Comparison of ENCODE assay signal across 10 cellular contexts in the genomic region with DNA sequence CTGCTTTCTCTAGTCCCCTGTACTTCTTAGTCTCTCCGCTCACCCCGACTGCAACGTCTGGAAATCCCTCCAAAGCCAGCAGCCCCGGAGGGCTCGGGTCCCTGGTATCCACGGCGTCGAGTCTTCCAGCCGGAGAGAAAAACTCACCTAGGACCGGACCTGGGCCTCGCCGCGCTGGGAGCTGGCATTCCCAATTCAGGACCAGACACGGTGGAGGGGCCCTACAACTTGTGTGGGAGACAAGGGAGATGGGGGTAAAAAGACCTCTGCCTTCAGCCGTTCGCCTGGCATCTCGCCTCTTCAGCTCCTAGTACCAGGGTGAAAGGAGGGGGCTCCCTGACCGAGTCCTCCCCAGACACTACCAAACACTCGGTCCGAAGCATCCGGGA.
DNase-seq lines count a peak whose midpoint lies in the region; ATAC-seq and TF ChIP-seq lines count a peak whose summit lies in the region.
"Had no signal": no experiment of that assay in that cellular context is flagged by ENCODE, and none has a peak within 500 bp of the region (broad histone marks: within the 10 kb centered on the region; RNA-seq: fewer than 3 reads in every experiment).

No MANE protein-coding gene starts in this region.

- BruUV-seq in Calu3 (replicated peaks; lab: Mats Ljungman, UMichigan) = no TSS peak

- WGBS in ectodermal cell, 2 experiments = 5 to 7% methylated on average over 20 to 21 of the region's 21 CpGs

- intact Hi-C loops in Calu3 (cut with micrococcal nuclease; ENCODE audit: unreplicated experiment) = loop anchor here (2.0 to 10.0 kb wide), 7 partner anchors 48 to 465 kb away; partner anchors contain the start of genes NKAPL, ZKSCAN4, ZSCAN12 and ZSCAN16

- H3K4me3 Mint-ChIP-seq in Calu3 (ENCODE audit: low read depth, unreplicated experiment) = peak overlapping the region; percentile 47
- H3K4me3 Mint-ChIP-seq: dendritic cell treated with granulocyte-macrophage colony-stimulating factor and Interleukin-4, amounts not matched to agents 40 ng/mL and 50 ng/mL, for 4 days had no signal

- H3K36me3 ChIP-seq in ectodermal cell (ENCODE audit: control insufficient read depth, insufficient read depth, low read length) (no peaks in the 10 kb centered on the region), neuron (ENCODE audit: insufficient read depth, low read length) (no peaks in the 10 kb centered on the region)
- H3K36me3 ChIP-seq: left lung had no signal

- DNase-seq in Calu3 (no peak), LNCaP clone FGC (ENCODE audit: low read depth) (no peak), NCI-H226 (no peak), A172 (ENCODE audit: low spot score) (no peak)
- DNase-seq: left lung; stimulated activated naive CD4-positive, alpha-beta T cell treated with Interleukin-2 at 50 U/mL for 16 hours had no signal

- H2AFZ ChIP-seq in neuron (ENCODE audit: low read depth, low read length) = peak overlapping the region; percentile 55

- TF ChIP-seq CTCF in Calu3 (IDR thresholded peaks at IDR 0.05; ENCODE audit: unreplicated experiment) (no peak), LNCaP clone FGC (IDR thresholded peaks at IDR 0.05; ENCODE audit: control insufficient read depth, extremely low read depth, insufficient read depth) (no peak)

- H3K9me3 ChIP-seq in ectodermal cell (ENCODE audit: control insufficient read depth, low read length) = no peaks in the 10 kb centered on the region
- no peaks in the 10 kb centered on the region for H3K9me3 ChIP-seq in neuron (ENCODE audit: low read length)
- H3K9me3 ChIP-seq: left lung had no signal

- peaks cover 39% of the 10 kb centered on the region for H3K4me1 Mint-ChIP-seq in Calu3 (ENCODE audit: low read depth, unreplicated experiment)

- H3K4me1 ChIP-seq in ectodermal cell (ENCODE audit: control insufficient read depth, insufficient read depth, low read length) = peaks cover 10% of the 10 kb centered on the region
- H3K4me1 ChIP-seq in neuron (ENCODE audit: insufficient read depth, low read length) = peaks cover 16% of the 10 kb centered on the region
- H3K4me1 ChIP-seq: left lung had no signal

- H3K27ac Mint-ChIP-seq in Calu3 (ENCODE audit: unreplicated experiment) = peak overlapping the region; percentile 95
- H3K27ac Mint-ChIP-seq: dendritic cell treated with granulocyte-macrophage colony-stimulating factor and Interleukin-4, amounts not matched to agents 40 ng/mL and 50 ng/mL, for 4 days had no signal

- H3K27ac ChIP-seq in ectodermal cell (ENCODE audit: insufficient read depth, low read depth, low read length, poor library complexity, severe bottlenecking) = no peak overlapping the region
- H3K27ac ChIP-seq: left lung had no signal

- CTCF ChIA-PET in Calu3 (lab: Charles Lee) = interaction anchor here (0.7 to 1.5 kb wide), 5 partner anchors 8 to 449 kb away, joined by 3 to 8 read pairs (median 4); no protein-coding TSS in a partner anchor

- no peak for ATAC-seq in GM21360 (IDR thresholded peaks at IDR 0.05; ENCODE audit: unreplicated experiment)

- H3K27me3 ChIP-seq in ectodermal cell (ENCODE audit: control insufficient read depth, insufficient read depth, low read length, poor library complexity, severe bottlenecking) = peaks cover 13% of the 10 kb centered on the region
- H3K27me3 ChIP-seq in neuron (ENCODE audit: insufficient read depth, low read length) = peaks cover 3% of the 10 kb centered on the region

- H3K4me3 ChIP-seq in LNCaP clone FGC (ENCODE audit: low read depth, low read length) (peak overlapping the region; percentile 36), ectodermal cell (ENCODE audit: insufficient read depth, low read depth, low read length) (peak overlapping the region; percentile 48), neuron (ENCODE audit: low read length) (peak overlapping the region; percentile 66)
- H3K4me3 ChIP-seq: left lung had no signal

- H3K36me3 Mint-ChIP-seq in Calu3 (ENCODE audit: insufficient read depth, unreplicated experiment) = peaks cover 36% of the 10 kb centered on the region

- no peaks in the 10 kb centered on the region for H3K27me3 Mint-ChIP-seq in Calu3 (ENCODE audit: unreplicated experiment)

- no peaks in the 10 kb centered on the region for H3K9me3 Mint-ChIP-seq in Calu3 (ENCODE audit: low read depth, unreplicated experiment)
- H3K9me3 Mint-ChIP-seq: dendritic cell treated with granulocyte-macrophage colony-stimulating factor and Interleukin-4, amounts not matched to agents 40 ng/mL and 50 ng/mL, for 4 days had no signal
